In the genomic region with DNA sequence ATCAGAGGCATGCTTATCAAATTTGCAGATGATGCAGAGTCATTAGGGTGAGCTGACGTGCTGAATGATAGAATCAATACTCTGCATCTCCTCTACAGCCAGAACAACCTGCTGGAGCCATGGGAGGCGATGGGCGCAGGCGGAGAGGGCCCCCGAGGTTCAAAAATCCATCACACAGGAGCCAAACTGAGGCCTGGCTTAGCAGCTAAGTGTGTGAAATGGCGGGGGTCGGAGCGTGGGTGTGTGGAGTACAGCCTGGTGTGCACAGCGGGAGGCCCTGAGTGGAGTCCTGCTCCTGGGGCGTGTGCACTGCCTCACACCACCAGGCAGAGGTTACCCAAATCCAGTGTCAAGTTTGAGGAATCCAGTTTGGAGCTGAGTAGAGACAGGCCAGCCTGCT, we compare ENCODE assay signal across 27 cellular contexts.
DNase-seq lines count a peak whose midpoint lies in the region; ATAC-seq and TF ChIP-seq lines count a peak whose summit lies in the region.
"Had no signal": no experiment of that assay in that cellular context is flagged by ENCODE, and none has a peak within 500 bp of the region (broad histone marks: within the 10 kb centered on the region; RNA-seq: fewer than 3 reads in every experiment).

No MANE protein-coding gene starts in this region.

- ATAC-seq in effector memory CD8-positive, alpha-beta T cell (replicated peaks), result no peak
- ATAC-seq in HG02973 (IDR thresholded peaks at IDR 0.05; ENCODE audit: unreplicated experiment), result no peak
- ATAC-seq: GM12878, K562 had no signal

- peaks cover 10% of the 10 kb centered on the region for H3F3A ChIP-seq in Loucy (ENCODE audit: low read depth)

- no peak for TF ChIP-seq CTCF in Loucy (conservative IDR thresholded peaks at IDR 0.05; ENCODE audit: low read length)
- TF ChIP-seq CTCF in progenitor cell of endocrine pancreas (IDR thresholded peaks at IDR 0.05; ENCODE audit: unreplicated experiment), result no peak

- peaks cover 28% of the 10 kb centered on the region for H3K4me1 ChIP-seq in CD8-positive, alpha-beta memory T cell (ENCODE audit: insufficient read depth, low read length)
- H3K4me1 ChIP-seq in Loucy (ENCODE audit: insufficient read depth, low read length, poor library complexity, severe bottlenecking), result peaks cover 66% of the 10 kb centered on the region

- no peaks in the 10 kb centered on the region for H3K27me3 Mint-ChIP-seq in CD8-positive, alpha-beta memory T cell
- H3K27me3 Mint-ChIP-seq in effector memory CD8-positive, alpha-beta T cell, result no peaks in the 10 kb centered on the region
- H3K27me3 Mint-ChIP-seq in progenitor cell of endocrine pancreas, result no peaks in the 10 kb centered on the region
- no peaks in the 10 kb centered on the region for H3K27me3 Mint-ChIP-seq in activated CD4-positive, alpha-beta memory T cell treated with anti-CD3 and anti-CD28 coated beads for 36 hours
- H3K27me3 Mint-ChIP-seq: CD4-positive, alpha-beta T cell had no signal

- no peak overlapping the region for H2AFZ ChIP-seq in Loucy (ENCODE audit: low read length)
- H2AFZ ChIP-seq: GM23248 had no signal

- peak overlapping the region in 5 of 8 donors; percentile 14 to 63 (median 55) for H3K27ac Mint-ChIP-seq in CD8-positive, alpha-beta memory T cell
- peak overlapping the region; percentile 86 to 87 for H3K27ac Mint-ChIP-seq in effector memory CD8-positive, alpha-beta T cell
- peak overlapping the region; percentile 38 for H3K27ac Mint-ChIP-seq in progenitor cell of endocrine pancreas
- H3K27ac Mint-ChIP-seq in activated CD4-positive, alpha-beta memory T cell treated with anti-CD3 and anti-CD28 coated beads for 36 hours, result no peak overlapping the region
- H3K27ac Mint-ChIP-seq: CD4-positive, alpha-beta T cell; HFFc6 had no signal

- no peak for DNase-seq in CD8-positive, alpha-beta memory T cell
- DNase-seq in effector memory CD8-positive, alpha-beta T cell, result no peak
- DNase-seq in progenitor cell of endocrine pancreas (ENCODE audit: low spot score, unreplicated experiment), result no peak
- no peak for DNase-seq in C1 segment of cervical spinal cord (lab: John Stamatoyannopoulos, UW)
- no peak for DNase-seq in activated CD4-positive, alpha-beta memory T cell treated with anti-CD3 and anti-CD28 coated beads for 36 hours
- DNase-seq: CD4-positive, alpha-beta T cell; COR-L47; DMS79; EL; GDM1; H7; HFFc6; NCI-H1105 treated with DMSO at 0.1 percent for 48 hours; NCI-H146; NCI-H2081; NCI-H2227 treated with DMSO at 0.1 percent for 48 hours; NCI-H526 treated with DMSO at 0.1 percent for 48 hours; Right ventricle myocardium superior; RPMI8226 had no signal

- H3K79me2 ChIP-seq in Loucy (ENCODE audit: insufficient read depth, low read length), result peaks cover 3% of the 10 kb centered on the region; the same call in 1 of the 2 replicates

- H3K36me3 ChIP-seq in CD8-positive, alpha-beta memory T cell (ENCODE audit: insufficient read depth, low read length), result no peaks in the 10 kb centered on the region
- peaks cover 52% of the 10 kb centered on the region; the same call in 1 of the 2 replicates for H3K36me3 ChIP-seq in Loucy (ENCODE audit: insufficient read depth, low read length)
- H3K36me3 ChIP-seq: MG63 had no signal

- H3K4me2 ChIP-seq in Loucy (ENCODE audit: low read depth, low read length, poor library complexity, severe bottlenecking), result no peak overlapping the region
- H3K4me2 ChIP-seq: BLaER1 had no signal

- H3K9me3 ChIP-seq in CD8-positive, alpha-beta memory T cell (ENCODE audit: low read length), result no peaks in the 10 kb centered on the region
- no peaks in the 10 kb centered on the region for H3K9me3 ChIP-seq in Loucy (ENCODE audit: insufficient read depth, low read depth, low read length)
- H3K9me3 ChIP-seq: BLaER1, MG63, SJSA1 had no signal

- POLR2A ChIA-PET in CD8-positive, alpha-beta memory T cell (lab: Charles Lee), result interaction anchor here (0.8 kb wide), 1 partner anchor 70 kb away, joined by 4 read pairs; no protein-coding TSS in a partner anchor
- POLR2A ChIA-PET in activated CD4-positive, alpha-beta memory T cell treated with anti-CD3 and anti-CD28 coated beads for 36 hours (lab: Charles Lee), result no interaction called here

- no peak overlapping the region for H3K27ac ChIP-seq in CD8-positive, alpha-beta memory T cell (ENCODE audit: low read depth, low read length)
- H3K27ac ChIP-seq: BLaER1, GM23248, SJSA1 had no signal

- H3K4me3 ChIP-seq in CD8-positive, alpha-beta memory T cell (ENCODE audit: low read length), result no peak overlapping the region
- H3K4me3 ChIP-seq in Loucy (ENCODE audit: low read length, poor library complexity, severe bottlenecking), result no peak overlapping the region
- H3K4me3 ChIP-seq: BLaER1, GM12878, GM23248, K562, MG63, SJSA1 had no signal

- peaks cover 36 to 68% (median 43%) of the 10 kb centered on the region in 3 donors for H3K4me1 Mint-ChIP-seq in CD8-positive, alpha-beta memory T cell
- H3K4me1 Mint-ChIP-seq in effector memory CD8-positive, alpha-beta T cell (ENCODE audit: low read depth in 2 of 2), result peaks cover 39 to 44% of the 10 kb centered on the region in 2 donors
- no peaks in the 10 kb centered on the region for H3K4me1 Mint-ChIP-seq in progenitor cell of endocrine pancreas (ENCODE audit: low read depth)
- peaks cover 36% of the 10 kb centered on the region for H3K4me1 Mint-ChIP-seq in activated CD4-positive, alpha-beta memory T cell treated with anti-CD3 and anti-CD28 coated beads for 36 hours (ENCODE audit: low read depth)

- no peaks in the 10 kb centered on the region for H4K20me1 ChIP-seq in Loucy (ENCODE audit: insufficient read depth, low read length, poor library complexity, severe bottlenecking)
- H4K20me1 ChIP-seq: BLaER1 had no signal

- intact Hi-C loops in activated CD4-positive, alpha-beta memory T cell treated with anti-CD3 and anti-CD28 coated beads for 36 hours (cut with micrococcal nuclease), result loop anchor here (5.0 to 10.0 kb wide), 3 partner anchors 72 to 995 kb away; partner anchors contain the start of gene MVB12B

- no peaks in the 10 kb centered on the region for H3K27me3 ChIP-seq in CD8-positive, alpha-beta memory T cell (ENCODE audit: insufficient read depth, low read length, poor library complexity, severe bottlenecking)
- no peaks in the 10 kb centered on the region for H3K27me3 ChIP-seq in Loucy (ENCODE audit: insufficient read depth, low read length, poor library complexity, severe bottlenecking)
- H3K27me3 ChIP-seq: BLaER1, MG63, SJSA1 had no signal

- no peaks in the 10 kb centered on the region for H3K9me2 ChIP-seq in Loucy (replicated peaks; ENCODE audit: low read depth, low read length)

- H3K9me3 Mint-ChIP-seq in CD8-positive, alpha-beta memory T cell, result no peaks in the 10 kb centered on the region
- no peaks in the 10 kb centered on the region for H3K9me3 Mint-ChIP-seq in effector memory CD8-positive, alpha-beta T cell
- H3K9me3 Mint-ChIP-seq in progenitor cell of endocrine pancreas (ENCODE audit: low read depth), result no peaks in the 10 kb centered on the region
- H3K9me3 Mint-ChIP-seq in activated CD4-positive, alpha-beta memory T cell treated with anti-CD3 and anti-CD28 coated beads for 36 hours, result no peaks in the 10 kb centered on the region
- H3K9me3 Mint-ChIP-seq: CD4-positive, alpha-beta T cell; HFFc6 had no signal

- H3K36me3 Mint-ChIP-seq in CD8-positive, alpha-beta memory T cell, result peaks cover 0 to 80% (median 7%) of the 10 kb centered on the region in 3 donors
- H3K36me3 Mint-ChIP-seq in effector memory CD8-positive, alpha-beta T cell (ENCODE audit: insufficient read depth), result peaks cover 31% of the 10 kb centered on the region
- peaks cover 12% of the 10 kb centered on the region for H3K36me3 Mint-ChIP-seq in progenitor cell of endocrine pancreas (ENCODE audit: insufficient read depth)
- H3K36me3 Mint-ChIP-seq in activated CD4-positive, alpha-beta memory T cell treated with anti-CD3 and anti-CD28 coated beads for 36 hours, result no peaks in the 10 kb centered on the region

- CTCF ChIA-PET in CD8-positive, alpha-beta memory T cell (lab: Charles Lee), result interaction anchor here (0.8 to 6.2 kb wide), 8 partner anchors 43 to 99 kb away, joined by 3 to 124 read pairs (median 14); partner anchors contain the start of gene MVB12B
- CTCF ChIA-PET in activated CD4-positive, alpha-beta memory T cell treated with anti-CD3 and anti-CD28 coated beads for 36 hours (lab: Charles Lee), result interaction anchor here (0.5 to 6.2 kb wide), 9 partner anchors 63 to 992 kb away, joined by 3 to 62 read pairs (median 14); no protein-coding TSS in a partner anchor

- peak overlapping the region; percentile 70 for H3K9ac ChIP-seq in Loucy (ENCODE audit: low read depth, low read length, poor library complexity, severe bottlenecking)
- H3K9ac ChIP-seq: BLaER1, GM23248 had no signal

- peak overlapping the region in 1 of 7 donors; percentile 40 for H3K4me3 Mint-ChIP-seq in CD8-positive, alpha-beta memory T cell
- H3K4me3 Mint-ChIP-seq in effector memory CD8-positive, alpha-beta T cell, result no peak overlapping the region
- no peak overlapping the region for H3K4me3 Mint-ChIP-seq in progenitor cell of endocrine pancreas (ENCODE audit: low read depth)
- no peak overlapping the region for H3K4me3 Mint-ChIP-seq in activated CD4-positive, alpha-beta memory T cell treated with anti-CD3 and anti-CD28 coated beads for 36 hours
- H3K4me3 Mint-ChIP-seq: CD4-positive, alpha-beta T cell; HFFc6 had no signal
